27 cellular contexts compared by ENCODE assay signal in genomic region chr1:95216292-95216990, GRCh38. TPM values are rescaled to one million over a fixed set of nuclear protein-coding genes. Genes with fewer than 3 reads are reported as not detected.
"Had no signal": no experiment of that assay in that cellular context is flagged by ENCODE, and none has a peak within 500 bp of the region (broad histone marks: within the 10 kb centered on the region; RNA-seq: fewer than 3 reads in every experiment).

No MANE protein-coding gene starts in this region.

- H3K27me3 ChIP-seq: adrenal gland, ascending aorta, brain microvascular endothelial cell, pancreas, right atrium auricular region, thyroid gland had no signal

- H3K4me3 ChIP-seq: adrenal gland, ascending aorta, pancreas, psoas muscle, right atrium auricular region, thyroid gland had no signal

- ATAC-seq: activated CD8-positive, alpha-beta T cell treated with anti-CD3 and anti-CD28 coated beads for 36 hours; foreskin keratinocyte; left ventricle myocardium superior; pancreas; psoas muscle had no signal

- H3K9me3 ChIP-seq: adrenal gland, ascending aorta, neutrophil, pancreas, psoas muscle, right atrium auricular region, thyroid gland had no signal

- H3K27ac ChIP-seq: adrenal gland, ascending aorta, brain microvascular endothelial cell, foreskin keratinocyte, neutrophil, pancreas, psoas muscle, right atrium auricular region, thyroid gland had no signal

- H3K4me1 Mint-ChIP-seq: activated CD4-positive, alpha-beta T cell treated with anti-CD3 and anti-CD28 coated beads, Interleukin-2, amount 10 ng/mL, durations not matched to agents 24 days and 14 days; nephron had no signal

- H3K27ac Mint-ChIP-seq: activated CD4-positive, alpha-beta T cell treated with anti-CD3 and anti-CD28 coated beads, Interleukin-2, amount 10 ng/mL, durations not matched to agents 24 days and 14 days; activated CD8-positive, alpha-beta T cell treated with anti-CD3 and anti-CD28 coated beads for 36 hours; activated naive CD8-positive, alpha-beta T cell; dendritic cell treated with granulocyte-macrophage colony-stimulating factor and Interleukin-4, amounts not matched to agents 40 ng/mL and 50 ng/mL, for 4 days; nephron; stimulated activated naive CD8-positive, alpha-beta T cell treated with anti-CD3 and anti-CD28 coated beads, Interleukin-15, Interleukin-2, amounts not matched to agents 100 ng/mL and 50 ng/mL, for 24 hours had no signal

- H3K4me1 ChIP-seq: adrenal gland, ascending aorta, foreskin keratinocyte, pancreas, psoas muscle, right atrium auricular region, thyroid gland had no signal

- DNase-seq: activated CD4-positive, alpha-beta T cell treated with anti-CD3 and anti-CD28 coated beads, Interleukin-2, amount 10 ng/mL, durations not matched to agents 24 days and 14 days; activated CD8-positive, alpha-beta T cell treated with anti-CD3 and anti-CD28 coated beads for 36 hours; activated naive CD4-positive, alpha-beta T cell; adrenal gland; brain microvascular endothelial cell; caudate nucleus; effector CD4-positive, alpha-beta T cell; foreskin keratinocyte; glutamatergic neuron; hippocampal formation; left ventricle myocardium superior; mammary epithelial cell; midbrain; pancreas; psoas muscle; stimulated activated CD4-positive, alpha-beta T cell treated with anti-CD3 and anti-CD28 coated beads, Interleukin-4, amount 100 ng/mL, for 4 hours; substantia nigra; T-helper 1 cell; T1000; thyroid gland had no signal

- H3K4me3 Mint-ChIP-seq: activated CD4-positive, alpha-beta T cell treated with anti-CD3 and anti-CD28 coated beads, Interleukin-2, amount 10 ng/mL, durations not matched to agents 24 days and 14 days; activated CD8-positive, alpha-beta T cell treated with anti-CD3 and anti-CD28 coated beads for 36 hours; activated naive CD8-positive, alpha-beta T cell; dendritic cell treated with granulocyte-macrophage colony-stimulating factor and Interleukin-4, amounts not matched to agents 40 ng/mL and 50 ng/mL, for 4 days; nephron; stimulated activated naive CD8-positive, alpha-beta T cell treated with anti-CD3 and anti-CD28 coated beads, Interleukin-15, Interleukin-2, amounts not matched to agents 100 ng/mL and 50 ng/mL, for 24 hours had no signal

- H3K9me3 Mint-ChIP-seq: activated CD4-positive, alpha-beta T cell treated with anti-CD3 and anti-CD28 coated beads, Interleukin-2, amount 10 ng/mL, durations not matched to agents 24 days and 14 days; activated CD8-positive, alpha-beta T cell treated with anti-CD3 and anti-CD28 coated beads for 36 hours; dendritic cell treated with granulocyte-macrophage colony-stimulating factor and Interleukin-4, amounts not matched to agents 40 ng/mL and 50 ng/mL, for 4 days; stimulated activated naive CD8-positive, alpha-beta T cell treated with anti-CD3 and anti-CD28 coated beads, Interleukin-15, Interleukin-2, amounts not matched to agents 100 ng/mL and 50 ng/mL, for 24 hours had no signal

- H3K36me3 ChIP-seq: adrenal gland, ascending aorta, brain microvascular endothelial cell, neutrophil, pancreas, right atrium auricular region, thyroid gland had no signal

RNA-seq across cellular contexts. Expression of gene RWDD3, which starts 17.6 kb away (rescaled TPM):
- total RNA-seq: ascending aorta had no signal
